11 cellular contexts compared by ENCODE assay signal in genomic region chr14:77979666-77980351, GRCh38.
DNase-seq lines count a peak whose midpoint lies in the region; FAIRE-seq and TF ChIP-seq lines count a peak whose summit lies in the region.
"Had no signal": no experiment of that assay in that cellular context is flagged by ENCODE, and none has a peak within 500 bp of the region (broad histone marks: within the 10 kb centered on the region; RNA-seq: fewer than 3 reads in every experiment).

No MANE protein-coding gene starts in this region.

- H3F3A ChIP-seq in Loucy (ENCODE audit: low read depth): no peaks in the 10 kb centered on the region

- WGBS in small intestine, 3 donors: 48 to 64% (median 58%) methylated on average over 14 of the region's 14 CpGs

- H4K20me1 ChIP-seq in Loucy (ENCODE audit: insufficient read depth, low read length, poor library complexity, severe bottlenecking): no peaks in the 10 kb centered on the region

- intact Hi-C loops in posterior cingulate gyrus (cut with DNase I): loop anchor here (5.0 kb wide), 1 partner anchor 118 kb away; no protein-coding TSS in a partner anchor

- DNase-seq in NCI-H1436 (lab: John Stamatoyannopoulos, UW) (peak; percentile 4), NCI-H1436 treated with DMSO at 0.1 percent for 48 hours (lab: John Stamatoyannopoulos, UW) (no peak), posterior cingulate gyrus (peak in 6 of 10 donors; percentile 52 to 94 (median 52)), mucosa of gallbladder (ENCODE audit: low spot score) (no peak), small intestine (no peak), germinal center (ENCODE audit: low spot score) (no peak)
- DNase-seq: aorta had no signal

- H3K27ac ChIP-seq in cingulate gyrus (ENCODE audit: low read depth, low read length) (peak overlapping the region; percentile 89), small intestine (ENCODE audit: low read depth in 1 of 2, low read length in 1 of 2) (no peak overlapping the region)

- no peak overlapping the region for H3K4me2 ChIP-seq in Loucy (ENCODE audit: low read depth, low read length, poor library complexity, severe bottlenecking)

- TF ChIP-seq CTCF in Loucy (conservative IDR thresholded peaks at IDR 0.05; ENCODE audit: low read length): peak; percentile 61

- H3K4me3 ChIP-seq in Loucy (ENCODE audit: low read length, poor library complexity, severe bottlenecking): no peak overlapping the region
- no peak overlapping the region for H3K4me3 ChIP-seq in small intestine (ENCODE audit: low read depth in 1 of 2, low read length in 2 of 2)

- H2AFZ ChIP-seq in Loucy (ENCODE audit: low read length): no peak overlapping the region

- FAIRE-seq in small intestine (lab: Jason Lieb, UNC): no peak
- FAIRE-seq: A204.1, frontal cortex had no signal

- H3K9ac ChIP-seq in Loucy (ENCODE audit: low read depth, low read length, poor library complexity, severe bottlenecking): no peak overlapping the region

- H3K4me1 ChIP-seq in Loucy (ENCODE audit: insufficient read depth, low read length, poor library complexity, severe bottlenecking) (peaks cover 21% of the 10 kb centered on the region), small intestine (ENCODE audit: control insufficient read depth in 2 of 2, insufficient read depth in 1 of 2, low read depth in 1 of 2, low read length in 1 of 2) (no peaks in the 10 kb centered on the region)

- H3K9me2 ChIP-seq in Loucy (replicated peaks; ENCODE audit: low read depth, low read length): no peaks in the 10 kb centered on the region

- no peaks in the 10 kb centered on the region for H3K9me3 ChIP-seq in Loucy (ENCODE audit: insufficient read depth, low read depth, low read length)
- H3K9me3 ChIP-seq in small intestine (ENCODE audit: control insufficient read depth, low read depth): no peaks in the 10 kb centered on the region

- H3K27me3 ChIP-seq in Loucy (ENCODE audit: insufficient read depth, low read length, poor library complexity, severe bottlenecking) (no peaks in the 10 kb centered on the region), small intestine (ENCODE audit: control insufficient read depth in 2 of 2, insufficient read depth in 2 of 2, low read length in 2 of 2) (no peaks in the 10 kb centered on the region)

- no peaks in the 10 kb centered on the region for H3K79me2 ChIP-seq in Loucy (ENCODE audit: insufficient read depth, low read length)

- H3K36me3 ChIP-seq in Loucy (ENCODE audit: insufficient read depth, low read length) (no peaks in the 10 kb centered on the region), small intestine (ENCODE audit: control insufficient read depth in 2 of 2, insufficient read depth in 2 of 2, low read length in 2 of 2) (no peaks in the 10 kb centered on the region)

Comparison
In these comparisons a context has a peak if more than half of its experiments do, and no peak if none do; other contexts are left out.
1. DNase-seq: peak in NCI-H1436 (single experiment) and posterior cingulate gyrus (6 of 10); none in NCI-H1436 treated with DMSO at 0.1 percent for 48 hours (single experiment), mucosa of gallbladder (single experiment), small intestine (single experiment) and germinal center (single experiment).